Comparison of ENCODE assay signal across 1 cellular context in genomic region chr13:97905517-97905916, GRCh38.
TF ChIP-seq lines count a peak whose summit lies in the region.

No MANE protein-coding gene starts in this region.

TF ChIP-seq in WTC11, 78 proteins besides CTCF, POLR2A, EP300 and RAD21 (continued from another document):
- no peak for TF ChIP-seq ZNF232 (CRISPR knock-in tag; IDR thresholded peaks at IDR 0.05)
- no peak for TF ChIP-seq ZNF317 (CRISPR knock-in tag; IDR thresholded peaks at IDR 0.05; ENCODE audit: borderline replicate concordance, low read depth)
- no peak for TF ChIP-seq AFF4 (CRISPR knock-in tag; IDR thresholded peaks at IDR 0.05; ENCODE audit: borderline replicate concordance)
- no peak for TF ChIP-seq NR1H2 (CRISPR knock-in tag; IDR thresholded peaks at IDR 0.05)
- TF ChIP-seq GRHL2 (CRISPR knock-in tag; IDR thresholded peaks at IDR 0.05; ENCODE audit: insufficient replicate concordance, severe bottlenecking): no peak
- TF ChIP-seq ZNF263 (CRISPR knock-in tag; IDR thresholded peaks at IDR 0.05; ENCODE audit: low read depth): no peak
- no peak for TF ChIP-seq ERG (CRISPR knock-in tag; IDR thresholded peaks at IDR 0.05)
- no peak for TF ChIP-seq NFE2L1 (CRISPR knock-in tag; IDR thresholded peaks at IDR 0.05)
TF ChIP-seq in WTC11: peak in this region for 0.
